In genomic region chr1:33110477-33110876, GRCh38 we compare ENCODE assay signal across 35 cellular contexts.
"Had no signal": no experiment of that assay in that cellular context is flagged by ENCODE, and none has a peak within 500 bp of the region (broad histone marks: within the 10 kb centered on the region; RNA-seq: fewer than 3 reads in every experiment).

No MANE protein-coding gene starts in this region.

- H3K27ac ChIP-seq: adrenal gland, body of pancreas, brain microvascular endothelial cell, breast epithelium, VCaP had no signal

- H3K27me3 ChIP-seq: adrenal gland, body of pancreas, brain microvascular endothelial cell, breast epithelium had no signal

- H3K9me3 Mint-ChIP-seq: activated T-helper 17 cell treated with anti-CD3 and anti-CD28 coated beads, Interleukin-2, amount 50 U/mL, for 72 hours had no signal

- H3K27ac Mint-ChIP-seq: activated B cell treated with CpG ODN at 0.5 μM for 24 hours; activated CD4-positive, alpha-beta memory T cell treated with anti-CD3 and anti-CD28 coated beads for 36 hours; activated CD4-positive, alpha-beta T cell treated with anti-CD3 and anti-CD28 coated beads, Interleukin-2, amount 10 ng/mL, durations not matched to agents 24 days and 14 days; activated naive CD4-positive, alpha-beta T cell treated with anti-CD3 and anti-CD28 coated beads for 36 hours; activated naive CD4-positive, alpha-beta T cell treated with anti-CD3 and anti-CD28 coated beads, Interleukin-2, amount 50 U/mL, for 72 hours; activated naive CD8-positive, alpha-beta T cell treated with anti-CD3 and anti-CD28 coated beads for 36 hours; activated T-cell treated with anti-CD3 and anti-CD28 coated beads, Interleukin-2, amount 50 U/mL, for 72 hours; activated T-helper 1 cell treated with anti-CD3 and anti-CD28 coated beads, Interleukin-12 subunit alpha, Interleukin-12 subunit beta, Interleukin-2, Interleukin-4 antibody, amounts not matched to agents 30 ng/mL and 10 ng/mL and 1 ng/mL, durations not matched to agents 14 hours and 24 hours and 36 hours; activated T-helper 17 cell treated with anti-CD3 and anti-CD28 coated beads, Interleukin-2, amount 50 U/mL, for 72 hours; T-helper 1 cell treated with Interleukin-12 subunit alpha and Interleukin-12 subunit beta and Interleukin-4 antibody, amounts not matched to agents 30 μg/mL and 1 μg/mL, for 36 hours had no signal

- H3K4me1 Mint-ChIP-seq: activated B cell treated with CpG ODN at 0.5 μM for 24 hours; activated naive CD8-positive, alpha-beta T cell treated with anti-CD3 and anti-CD28 coated beads for 36 hours; activated T-helper 17 cell treated with anti-CD3 and anti-CD28 coated beads, Interleukin-2, amount 50 U/mL, for 72 hours had no signal

- H3K36me3 ChIP-seq: adrenal gland, breast epithelium had no signal

- H3K9me3 ChIP-seq: body of pancreas, breast epithelium had no signal

- H3K4me3 ChIP-seq: adrenal gland, body of pancreas, breast epithelium had no signal

- H3K27me3 Mint-ChIP-seq: activated CD4-positive, alpha-beta memory T cell treated with anti-CD3 and anti-CD28 coated beads for 36 hours; activated naive CD8-positive, alpha-beta T cell treated with anti-CD3 and anti-CD28 coated beads for 36 hours; activated T-helper 17 cell treated with anti-CD3 and anti-CD28 coated beads, Interleukin-2, amount 50 U/mL, for 72 hours had no signal

- DNase-seq: activated B cell treated with CpG ODN at 0.5 μM for 24 hours; activated CD4-positive, alpha-beta memory T cell treated with anti-CD3 and anti-CD28 coated beads for 36 hours; activated CD4-positive, alpha-beta T cell treated with anti-CD3 and anti-CD28 coated beads for 4 hours; activated CD4-positive, alpha-beta T cell treated with anti-CD3 and anti-CD28 coated beads, Interleukin-2, amount 10 ng/mL, durations not matched to agents 24 days and 14 days; activated CD4-positive, alpha-beta T cell treated with anti-CD3 and anti-CD28 coated beads, Interleukin-2, amount 50 U/mL, for 1 hour; activated CD4-positive, alpha-beta T cell treated with anti-CD3 and anti-CD28 coated beads, Interleukin-2, amount 50 U/mL, for 4 hours; activated CD4-positive, CD25-positive, alpha-beta regulatory T cell treated with anti-CD3 and anti-CD28 coated beads, Interleukin-2, amount 50 U/mL, for 72 hours; activated CD8-positive, alpha-beta memory T cell treated with anti-CD3 and anti-CD28 coated beads, Interleukin-2, amount 50 U/mL, for 4 hours; activated effector memory CD4-positive, alpha-beta T cell treated with anti-CD3 and anti-CD28 coated beads, Interleukin-2, amount 50 U/mL, for 16 hours; activated gamma-delta T cell treated with Interleukin-2 at 50 U/mL for 16 hours; activated naive CD4-positive, alpha-beta T cell; activated naive CD4-positive, alpha-beta T cell treated with anti-CD3 and anti-CD28 coated beads for 36 hours; activated naive CD4-positive, alpha-beta T cell treated with anti-CD3 and anti-CD28 coated beads, Interleukin-2, amount 50 U/mL, for 16 hours; activated naive CD8-positive, alpha-beta T cell treated with anti-CD3 and anti-CD28 coated beads for 36 hours; activated T-cell treated with anti-CD3 and anti-CD28 coated beads for 4 hours; activated T-cell treated with anti-CD3 and anti-CD28 coated beads, Interleukin-2, amount 50 U/mL, for 1 hour; activated T-cell treated with anti-CD3 and anti-CD28 coated beads, Interleukin-2, amount 50 U/mL, for 4 hours; activated T-cell treated with anti-CD3 and anti-CD28 coated beads, Interleukin-2, amount 50 U/mL, for 72 hours; adrenal gland; amniotic stem cell; aorta; body of pancreas; brain microvascular endothelial cell; central memory CD4-positive, alpha-beta T cell; T-helper 1 cell; T-helper 9 cell had no signal

- FAIRE-seq: astrocyte, colon, TTC549 had no signal

- H3K4me1 ChIP-seq: adrenal gland, body of pancreas, breast epithelium had no signal

- ATAC-seq: activated naive CD4-positive, alpha-beta T cell treated with anti-CD3 and anti-CD28 coated beads, Interleukin-2, amount 50 U/mL, for 72 hours; activated T-cell treated with anti-CD3 and anti-CD28 coated beads, Interleukin-2, amount 50 U/mL, for 4 hours; activated T-cell treated with anti-CD3 and anti-CD28 coated beads, Interleukin-2, amount 50 U/mL, for 72 hours; activated T-helper 17 cell treated with anti-CD3 and anti-CD28 coated beads, Interleukin-2, amount 50 U/mL, for 72 hours; body of pancreas had no signal

- H3K4me3 Mint-ChIP-seq: activated B cell treated with CpG ODN at 0.5 μM for 24 hours; activated CD4-positive, alpha-beta memory T cell treated with anti-CD3 and anti-CD28 coated beads for 36 hours; activated CD4-positive, alpha-beta T cell treated with anti-CD3 and anti-CD28 coated beads, Interleukin-2, amount 10 ng/mL, durations not matched to agents 24 days and 14 days; activated naive CD4-positive, alpha-beta T cell treated with anti-CD3 and anti-CD28 coated beads for 36 hours; activated naive CD8-positive, alpha-beta T cell treated with anti-CD3 and anti-CD28 coated beads for 36 hours; activated T-cell treated with anti-CD3 and anti-CD28 coated beads, Interleukin-2, amount 50 U/mL, for 4 hours; activated T-cell treated with anti-CD3 and anti-CD28 coated beads, Interleukin-2, amount 50 U/mL, for 72 hours; activated T-helper 1 cell treated with anti-CD3 and anti-CD28 coated beads, Interleukin-12 subunit alpha, Interleukin-12 subunit beta, Interleukin-2, Interleukin-4 antibody, amounts not matched to agents 30 ng/mL and 10 ng/mL and 1 ng/mL, durations not matched to agents 14 hours and 24 hours and 36 hours; activated T-helper 17 cell treated with anti-CD3 and anti-CD28 coated beads, Interleukin-2, amount 50 U/mL, for 72 hours; T-helper 1 cell treated with Interleukin-12 subunit alpha and Interleukin-12 subunit beta and Interleukin-4 antibody, amounts not matched to agents 30 μg/mL and 1 μg/mL, for 36 hours had no signal
